Comparison of ENCODE assay signal across 9 cellular contexts in genomic region chr5:38258319-38259061, GRCh38. TPM values are rescaled to one million over a fixed set of nuclear protein-coding genes. Genes with fewer than 3 reads are reported as not detected.
A peak's percentile ranks its signal among the peaks of the same experiment; 100 is the strongest.
DNase-seq lines count a peak whose midpoint lies in the region; ATAC-seq and TF ChIP-seq lines count a peak whose summit lies in the region.
"Had no signal": no experiment of that assay in that cellular context is flagged by ENCODE, and none has a peak within 500 bp of the region (broad histone marks: within the 10 kb centered on the region; RNA-seq: fewer than 3 reads in every experiment).

Gene EGFLAM, plus strand, starts transcription at chr5:38258559. Its CDS starts 196 bp downstream, at chr5:38258755.

- H3K4me3 ChIP-seq in H7 (ENCODE audit: insufficient read depth, low read depth, low read length) (peak within 1 kb of the TSS; percentile 61), left ventricle myocardium inferior (peak within 1 kb of the TSS; percentile 72), gastrocnemius medialis (peak within 1 kb of the TSS; percentile 60 to 79 (median 62))
- H3K4me3 ChIP-seq in effector memory CD4-positive, alpha-beta T cell (ENCODE audit: insufficient read depth, low read depth, low read length, poor library complexity, severe bottlenecking) = no peak within 1 kb of the TSS

- no peaks in the 10 kb centered on the region for H3K36me3 ChIP-seq in H7 (replicated peaks; ENCODE audit: control insufficient read depth, insufficient read depth, low read length)
- H3K36me3 ChIP-seq in left ventricle myocardium inferior = no peaks in the 10 kb centered on the region
- H3K36me3 ChIP-seq in gastrocnemius medialis = no peaks in the 10 kb centered on the region
- H3K36me3 ChIP-seq in effector memory CD4-positive, alpha-beta T cell (ENCODE audit: control insufficient read depth, insufficient read depth, low read length) = no peaks in the 10 kb centered on the region

- H3K9me3 Mint-ChIP-seq in activated B cell treated with CpG ODN at 0.5 μM for 24 hours = peaks cover 3% of the 10 kb centered on the region
- H3K9me3 Mint-ChIP-seq: central memory CD8-positive, alpha-beta T cell had no signal

- H3K27ac ChIP-seq in left ventricle myocardium inferior (replicated peaks) (peak within 1 kb of the TSS; percentile 81), gastrocnemius medialis (peak within 1 kb of the TSS; percentile 64 to 70 (median 64))
- no peak within 1 kb of the TSS for H3K27ac ChIP-seq in effector memory CD4-positive, alpha-beta T cell (ENCODE audit: insufficient read depth, low read length, poor library complexity, severe bottlenecking)

- intact Hi-C loops in activated B cell treated with CpG ODN at 0.5 μM for 24 hours (cut with micrococcal nuclease) = no loop called here
- intact Hi-C loops in left ventricle myocardium inferior (cut with micrococcal nuclease) = no loop called here
- intact Hi-C loops in gastrocnemius medialis (cut with DNase I; ENCODE audit: low total_unique reads) = no loop called here

- H3K27ac Mint-ChIP-seq in activated B cell treated with CpG ODN at 0.5 μM for 24 hours = no peak within 1 kb of the TSS

- peak within 1 kb of the TSS; percentile 11 for H3K4me3 Mint-ChIP-seq in activated B cell treated with CpG ODN at 0.5 μM for 24 hours
- H3K4me3 Mint-ChIP-seq: central memory CD8-positive, alpha-beta T cell had no signal

- DNase-seq in A172 (ENCODE audit: low spot score) (peak; percentile 14), H7 (peak; percentile 85), activated B cell treated with CpG ODN at 0.5 μM for 24 hours (no peak), left ventricle myocardium inferior (peak; percentile 46), gastrocnemius medialis (no peak), SIG-M5 treated with dmso at 0.1 percent for 504 hours (lab: John Stamatoyannopoulos, UW; ENCODE audit: unreplicated experiment) (no peak), foreskin melanocyte (no peak)
- DNase-seq in effector memory CD4-positive, alpha-beta T cell = no peak

- H3K27me3 ChIP-seq in H7 (ENCODE audit: control insufficient read depth, insufficient read depth, low read length) (peaks cover 70% of the 10 kb centered on the region), left ventricle myocardium inferior (ENCODE audit: low read depth) (peaks cover 97% of the 10 kb centered on the region), gastrocnemius medialis (peaks cover 34 to 56% (median 44%) of the 10 kb centered on the region in 3 donors)
- H3K27me3 ChIP-seq in effector memory CD4-positive, alpha-beta T cell (replicated peaks; ENCODE audit: control insufficient read depth, insufficient read depth, low read length, poor library complexity, severe bottlenecking) = peaks cover 5% of the 10 kb centered on the region

- ATAC-seq in activated B cell treated with CpG ODN at 0.5 μM for 24 hours (ENCODE audit: low read depth) (no peak), gastrocnemius medialis (peak in 1 of 2 donors; percentile 33)

- TF ChIP-seq CTCF in activated B cell treated with CpG ODN at 0.5 μM for 24 hours (IDR thresholded peaks at IDR 0.05) = no peak
- peak; percentile 45 for TF ChIP-seq CTCF in left ventricle myocardium inferior (IDR thresholded peaks at IDR 0.05; ENCODE audit: borderline replicate concordance)
- TF ChIP-seq CTCF in gastrocnemius medialis (IDR thresholded peaks at IDR 0.05 in 4 of 5, conservative IDR thresholded peaks at IDR 0.05 in 1 of 5) = peak in 1 of 5 experiments; percentile 36

- CTCF ChIA-PET in activated B cell treated with CpG ODN at 0.5 μM for 24 hours (lab: Charles Lee) = no interaction called here

- in situ Hi-C loops in gastrocnemius medialis (cut with MboI; ENCODE audit: low sequenced_read_pairs in 4 of 4) = no loop called here

- no peaks in the 10 kb centered on the region for H3K9me3 ChIP-seq in left ventricle myocardium inferior (replicated peaks)
- no peaks in the 10 kb centered on the region for H3K9me3 ChIP-seq in gastrocnemius medialis
- no peaks in the 10 kb centered on the region for H3K9me3 ChIP-seq in effector memory CD4-positive, alpha-beta T cell (ENCODE audit: control insufficient read depth, low read length)

- TF ChIP-seq POLR2A in gastrocnemius medialis (IDR thresholded peaks at IDR 0.05) = no peak

- H3K4me1 Mint-ChIP-seq in activated B cell treated with CpG ODN at 0.5 μM for 24 hours = peaks cover 6% of the 10 kb centered on the region
- H3K4me1 Mint-ChIP-seq: central memory CD8-positive, alpha-beta T cell had no signal

- POLR2A ChIA-PET in activated B cell treated with CpG ODN at 0.5 μM for 24 hours (lab: Charles Lee) = no interaction called here

- H3K4me1 ChIP-seq in left ventricle myocardium inferior = peaks cover 28% of the 10 kb centered on the region
- H3K4me1 ChIP-seq in gastrocnemius medialis = peaks cover 9 to 18% of the 10 kb centered on the region in 2 donors
- H3K4me1 ChIP-seq in effector memory CD4-positive, alpha-beta T cell (ENCODE audit: control insufficient read depth, insufficient read depth, low read length, poor library complexity, severe bottlenecking) = no peaks in the 10 kb centered on the region

- H3K36me3 Mint-ChIP-seq in activated B cell treated with CpG ODN at 0.5 μM for 24 hours (ENCODE audit: low read depth) = no peaks in the 10 kb centered on the region

- H3K27me3 Mint-ChIP-seq in activated B cell treated with CpG ODN at 0.5 μM for 24 hours = peaks cover 57% of the 10 kb centered on the region

RNA-seq across cellular contexts. Expression of gene EGFLAM, which starts in this region (rescaled TPM):
- 0.07 TPM in 1 of 2 replicates, not detected in the other for total RNA-seq in A172 (2014; rRNA removed; shearing (Covaris generic))
- 1.3 and 1.7 TPM in 2 replicates for total RNA-seq in H7 (2014; rRNA removed; shearing (Covaris generic))
- total RNA-seq in activated B cell treated with CpG ODN at 0.5 μM for 24 hours (not detected in 2 replicates), left ventricle myocardium inferior (8.9 TPM), gastrocnemius medialis (10 to 100 TPM; 19.2 to 36.4 (median 32.7) TPM)

Comparison
In these comparisons a context has a peak if more than half of its experiments do, and no peak if none do; other contexts are left out.
1. Peak in DNase-seq in A172; RNA of the gene not detected or under 1 TPM.
2. DNase-seq: peak in H7 (single experiment) and left ventricle myocardium inferior (single experiment); none in activated B cell treated with CpG ODN at 0.5 μM for 24 hours (single experiment), gastrocnemius medialis (0 of 2), effector memory CD4-positive, alpha-beta T cell (0 of 3), SIG-M5 treated with dmso at 0.1 percent for 504 hours (single experiment) and foreskin melanocyte (single experiment).